In the genomic region with DNA sequence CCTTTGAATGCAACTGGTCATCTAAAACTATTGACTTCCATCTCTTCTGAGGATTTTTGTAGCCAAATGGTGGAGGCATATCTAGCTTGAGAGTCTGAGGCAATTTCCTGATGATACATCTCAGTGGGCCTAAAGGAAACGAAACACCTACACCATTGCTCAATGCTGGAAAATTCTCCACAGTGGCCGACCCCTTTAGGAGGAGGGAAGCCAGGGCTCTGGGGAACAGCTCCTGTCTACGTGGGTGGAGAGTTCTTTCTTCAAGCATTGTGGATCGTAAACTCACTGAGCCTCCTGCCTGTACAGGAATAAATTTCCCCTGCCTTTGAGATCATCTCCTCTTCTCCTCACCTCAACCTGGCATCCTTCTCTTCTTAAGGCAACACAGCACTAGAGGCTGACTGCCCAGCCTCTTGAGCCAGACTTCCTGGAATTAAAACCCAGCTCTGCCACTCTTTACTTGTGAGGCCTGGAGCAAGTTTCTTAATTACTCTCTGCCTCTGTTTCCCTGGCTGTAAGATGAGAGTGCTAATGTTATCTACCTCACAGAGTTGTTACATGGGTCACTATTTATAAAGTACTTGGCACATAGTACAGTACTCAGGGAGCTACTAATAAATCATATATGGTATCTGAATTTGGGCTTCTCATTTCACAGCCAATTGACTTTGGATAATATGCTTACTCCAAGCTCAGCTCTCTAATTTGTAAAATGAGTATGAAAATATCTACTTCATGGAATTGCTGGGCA, we compare ENCODE assay signal across 12 cellular contexts.
DNase-seq lines count a peak whose midpoint lies in the region; TF ChIP-seq lines count a peak whose summit lies in the region.
"Had no signal": no experiment of that assay in that cellular context is flagged by ENCODE, and none has a peak within 500 bp of the region (broad histone marks: within the 10 kb centered on the region; RNA-seq: fewer than 3 reads in every experiment).

No MANE protein-coding gene starts in this region.

- no peak for TF ChIP-seq EP300 in stomach (IDR thresholded peaks at IDR 0.05)

- H3K36me3 ChIP-seq in breast epithelium (no peaks in the 10 kb centered on the region), stomach (no peaks in the 10 kb centered on the region)

- peak overlapping the region; percentile 68 to 83 for H3K27ac ChIP-seq in breast epithelium
- peak overlapping the region in 4 of 5 donors; percentile 55 to 77 (median 74) for H3K27ac ChIP-seq in stomach

- H3K4me1 ChIP-seq in breast epithelium (no peaks in the 10 kb centered on the region), stomach (peaks cover 19 to 56% (median 45%) of the 10 kb centered on the region in 4 donors)

- no peaks in the 10 kb centered on the region for H3K36me3 Mint-ChIP-seq in glutamatergic neuron (ENCODE audit: unreplicated experiment)

- 52 to 81% (median 71%) methylated on average over 4 of the region's 4 CpGs for WGBS in stomach, 5 donors

- no peak overlapping the region for H3K4me3 Mint-ChIP-seq in glutamatergic neuron (ENCODE audit: unreplicated experiment)

- H3K4me1 Mint-ChIP-seq in glutamatergic neuron (ENCODE audit: low read depth, unreplicated experiment): no peaks in the 10 kb centered on the region

- TF ChIP-seq CTCF in breast epithelium (IDR thresholded peaks at IDR 0.05) (no peak), stomach (IDR thresholded peaks at IDR 0.05) (no peak), glutamatergic neuron (IDR thresholded peaks at IDR 0.05; ENCODE audit: partially characterized antibody, unreplicated experiment) (no peak)

- no peaks in the 10 kb centered on the region for H3K27me3 ChIP-seq in breast epithelium
- no peaks in the 10 kb centered on the region for H3K27me3 ChIP-seq in stomach

- H3K9me3 Mint-ChIP-seq in glutamatergic neuron (ENCODE audit: unreplicated experiment): no peaks in the 10 kb centered on the region

- peaks cover 3% of the 10 kb centered on the region for H3K27me3 Mint-ChIP-seq in glutamatergic neuron (ENCODE audit: unreplicated experiment)

- TF ChIP-seq POLR2A in breast epithelium (IDR thresholded peaks at IDR 0.05) (no peak), stomach (IDR thresholded peaks at IDR 0.05) (no peak)

- H3K27ac Mint-ChIP-seq in glutamatergic neuron (ENCODE audit: unreplicated experiment): no peak overlapping the region

- no peak overlapping the region for H3K4me3 ChIP-seq in breast epithelium
- H3K4me3 ChIP-seq in stomach: no peak overlapping the region

- H3K9me3 ChIP-seq in breast epithelium: no peaks in the 10 kb centered on the region
- no peaks in the 10 kb centered on the region for H3K9me3 ChIP-seq in stomach

- peak; percentile 14 for DNase-seq in HK-2 (ENCODE audit: unreplicated experiment)
- no peak for DNase-seq in breast epithelium (ENCODE audit: low spot score in 2 of 2)
- peak; percentile 91 for DNase-seq in iris pigment epithelial cell (ENCODE audit: low read depth)
- DNase-seq in stomach: no peak
- DNase-seq in NCI-H128 (lab: John Stamatoyannopoulos, UW; ENCODE audit: unreplicated experiment): no peak
- no peak for DNase-seq in NCI-H1092 treated with DMSO at 0.1 percent for 48 hours (lab: John Stamatoyannopoulos, UW)
- DNase-seq in glutamatergic neuron: no peak
- DNase-seq in NCI-H82 treated with DMSO at 0.1 percent for 48 hours (lab: John Stamatoyannopoulos, UW; ENCODE audit: unreplicated experiment): no peak
- DNase-seq: activated CD4-positive, CD25-positive, alpha-beta regulatory T cell treated with anti-CD3 and anti-CD28 coated beads, Interleukin-2, amount 50 U/mL, for 72 hours; activated gamma-delta T cell treated with Interleukin-2 at 50 U/mL for 16 hours; effector CD4-positive, alpha-beta T cell; islet precursor cell had no signal

- intact Hi-C loops in breast epithelium (cut with DNase I; ENCODE audit: low total_unique reads): loop anchor here (2.0 kb wide), 1 partner anchor 963 kb away; no protein-coding TSS in a partner anchor
- intact Hi-C loops in stomach (cut with DNase I; ENCODE audit: low total_unique reads): no loop called here

Comparison
In these comparisons a context has a peak if more than half of its experiments do, and no peak if none do; other contexts are left out.
1. DNase-seq: peak in HK-2 (single experiment) and iris pigment epithelial cell (single experiment); none in breast epithelium (0 of 2), stomach (single experiment), NCI-H128 (single experiment), NCI-H1092 treated with DMSO at 0.1 percent for 48 hours (single experiment), glutamatergic neuron (single experiment) and NCI-H82 treated with DMSO at 0.1 percent for 48 hours (single experiment).